In the genomic region with DNA sequence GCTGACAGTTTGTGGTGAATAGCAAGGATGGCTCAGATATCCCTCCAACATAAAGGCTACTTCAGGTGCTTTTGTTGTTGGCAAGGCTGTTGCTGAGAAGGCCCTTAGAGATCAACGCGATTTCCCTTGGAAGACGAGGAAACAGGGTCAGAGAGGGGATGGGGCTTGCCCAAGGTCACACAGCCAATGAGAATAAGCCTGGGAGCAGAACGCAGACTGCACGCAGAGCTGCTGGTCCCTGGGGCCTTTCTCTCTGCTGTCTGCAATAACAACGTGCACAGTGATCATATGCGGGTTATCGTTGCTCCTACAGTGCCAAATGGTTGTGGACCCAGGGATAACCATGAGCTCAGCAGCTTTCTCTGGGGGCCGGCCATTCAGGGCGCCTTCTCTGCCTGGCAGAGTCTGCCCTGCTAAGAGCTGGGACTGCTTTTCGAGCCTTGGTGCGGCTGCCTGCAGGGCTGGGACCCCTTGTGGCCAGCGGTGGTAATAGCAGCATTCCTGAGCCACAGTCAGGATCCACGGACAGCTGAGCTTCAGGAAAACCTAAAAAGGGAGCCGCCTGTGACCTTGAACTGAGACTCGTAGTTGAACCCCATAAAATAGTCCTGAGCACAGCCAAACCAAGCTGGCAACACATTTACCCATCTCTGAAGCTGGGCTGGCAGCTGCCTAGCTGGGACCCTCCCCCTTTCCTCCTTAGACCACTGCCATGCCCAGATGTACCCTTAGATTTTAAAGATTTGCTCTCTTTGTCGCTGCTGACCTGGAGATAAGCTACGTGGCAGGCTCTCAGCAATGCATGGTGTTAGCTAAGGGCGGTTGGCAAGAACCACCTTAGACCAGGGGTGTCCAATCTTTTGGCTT, we compare ENCODE assay signal across 8 cellular contexts. TPM values are rescaled to one million over a fixed set of nuclear protein-coding genes. Genes with fewer than 3 reads are reported as not detected.
DNase-seq lines count a peak whose midpoint lies in the region; ATAC-seq, FAIRE-seq and TF ChIP-seq lines count a peak whose summit lies in the region.

No MANE protein-coding gene starts in this region.

- H3K4me3 ChIP-seq in HFF-Myc (replicated peaks; ENCODE audit: low read depth, low read length) (no peak overlapping the region), Peyer's patch (no peak overlapping the region), tibial nerve (no peak overlapping the region)

- DNase-seq in COR-L47 (lab: John Stamatoyannopoulos, UW) (peak; percentile 63), HFF-Myc (ENCODE audit: extremely low read depth, low read depth) (peak; percentile 37), Peyer's patch (peak; percentile 58 to 84 (median 81)), frontal cortex (ENCODE audit: low spot score in 2 of 2) (peak; percentile 36 to 80), nucleus accumbens (lab: John Stamatoyannopoulos, UW) (peak in 51 of 56 donors; percentile 10 to 86 (median 55)), tibial nerve (ENCODE audit: low spot score in 2 of 2) (peak; percentile 50 to 72)
- peak; percentile 87 for DNase-seq in activated effector memory CD4-positive, alpha-beta T cell treated with anti-CD3 and anti-CD28 coated beads, Interleukin-2, amount 50 U/mL, for 16 hours

- TF ChIP-seq POLR2A in Peyer's patch (IDR thresholded peaks at IDR 0.05): no peak
- no peak for TF ChIP-seq POLR2A in tibial nerve (IDR thresholded peaks at IDR 0.05)

- H3K27me3 ChIP-seq in Peyer's patch (no peaks in the 10 kb centered on the region), tibial nerve (no peaks in the 10 kb centered on the region)

- peaks cover 0 to 2% (median 0%) of the 10 kb centered on the region in 4 donors for H3K4me1 ChIP-seq in Peyer's patch
- peaks cover 0 to 10% (median 0%) of the 10 kb centered on the region in 4 donors for H3K4me1 ChIP-seq in tibial nerve

- H3K27ac ChIP-seq in Peyer's patch (no peak overlapping the region), tibial nerve (no peak overlapping the region)

- H3K36me3 ChIP-seq in Peyer's patch (peaks cover 0 to 13% (median 0%) of the 10 kb centered on the region in 3 donors), tibial nerve (peaks cover 0 to 42% (median 0%) of the 10 kb centered on the region in 3 donors)

- no peak for FAIRE-seq in frontal cortex (lab: Jason Lieb, UNC)

- H3K9me3 ChIP-seq in Peyer's patch (no peaks in the 10 kb centered on the region), tibial nerve (no peaks in the 10 kb centered on the region)

- TF ChIP-seq CTCF in HFF-Myc (IDR thresholded peaks at IDR 0.05; ENCODE audit: low read depth, low read length, missing control alignments) (peak; percentile 97), Peyer's patch (IDR thresholded peaks at IDR 0.05) (peak; percentile 67 to 88 (median 84)), tibial nerve (IDR thresholded peaks at IDR 0.05) (peak; percentile 76 to 96 (median 88))

- WGBS in tibial nerve, 2 donors: 19 to 22% methylated on average over 19 of the region's 19 CpGs

- no peak for ATAC-seq in GM21723 (IDR thresholded peaks at IDR 0.05; ENCODE audit: unreplicated experiment)

- TF ChIP-seq EP300 in tibial nerve (IDR thresholded peaks at IDR 0.05): no peak

RNA-seq across cellular contexts. Expression of a gene that starts 39.8 kb away (rescaled TPM):
- total RNA-seq in Peyer's patch: under 1 TPM in 1 of 4 donors, not detected in 3; 0.88 TPM
- 0.41 TPM for total RNA-seq in frontal cortex
- not detected for total RNA-seq in tibial nerve

Comparison
In these comparisons a context has a peak if more than half of its experiments do, and no peak if none do; other contexts are left out.
1. DNase-seq: peak in every context shown above with its lines; median percentile 87 in activated effector memory CD4-positive, alpha-beta T cell treated with anti-CD3 and anti-CD28 coated beads, Interleukin-2, amount 50 U/mL, for 16 hours; 81 in Peyer's patch; 63 in COR-L47; 61 in tibial nerve; 58 in frontal cortex; 55 in nucleus accumbens; 37 in HFF-Myc.